Comparison of ENCODE assay signal across 1 cellular context in genomic region chr20:23928353-23928752, GRCh38.
TF ChIP-seq lines count a peak whose summit lies in the region.

No MANE protein-coding gene starts in this region.

TF ChIP-seq in H1, 55 proteins besides CTCF, POLR2A, EP300 and RAD21:
- TF ChIP-seq TAF1 (IDR thresholded peaks at IDR 0.05; ENCODE audit: low read depth, low read length): no peak
- TF ChIP-seq, protein P1, sequence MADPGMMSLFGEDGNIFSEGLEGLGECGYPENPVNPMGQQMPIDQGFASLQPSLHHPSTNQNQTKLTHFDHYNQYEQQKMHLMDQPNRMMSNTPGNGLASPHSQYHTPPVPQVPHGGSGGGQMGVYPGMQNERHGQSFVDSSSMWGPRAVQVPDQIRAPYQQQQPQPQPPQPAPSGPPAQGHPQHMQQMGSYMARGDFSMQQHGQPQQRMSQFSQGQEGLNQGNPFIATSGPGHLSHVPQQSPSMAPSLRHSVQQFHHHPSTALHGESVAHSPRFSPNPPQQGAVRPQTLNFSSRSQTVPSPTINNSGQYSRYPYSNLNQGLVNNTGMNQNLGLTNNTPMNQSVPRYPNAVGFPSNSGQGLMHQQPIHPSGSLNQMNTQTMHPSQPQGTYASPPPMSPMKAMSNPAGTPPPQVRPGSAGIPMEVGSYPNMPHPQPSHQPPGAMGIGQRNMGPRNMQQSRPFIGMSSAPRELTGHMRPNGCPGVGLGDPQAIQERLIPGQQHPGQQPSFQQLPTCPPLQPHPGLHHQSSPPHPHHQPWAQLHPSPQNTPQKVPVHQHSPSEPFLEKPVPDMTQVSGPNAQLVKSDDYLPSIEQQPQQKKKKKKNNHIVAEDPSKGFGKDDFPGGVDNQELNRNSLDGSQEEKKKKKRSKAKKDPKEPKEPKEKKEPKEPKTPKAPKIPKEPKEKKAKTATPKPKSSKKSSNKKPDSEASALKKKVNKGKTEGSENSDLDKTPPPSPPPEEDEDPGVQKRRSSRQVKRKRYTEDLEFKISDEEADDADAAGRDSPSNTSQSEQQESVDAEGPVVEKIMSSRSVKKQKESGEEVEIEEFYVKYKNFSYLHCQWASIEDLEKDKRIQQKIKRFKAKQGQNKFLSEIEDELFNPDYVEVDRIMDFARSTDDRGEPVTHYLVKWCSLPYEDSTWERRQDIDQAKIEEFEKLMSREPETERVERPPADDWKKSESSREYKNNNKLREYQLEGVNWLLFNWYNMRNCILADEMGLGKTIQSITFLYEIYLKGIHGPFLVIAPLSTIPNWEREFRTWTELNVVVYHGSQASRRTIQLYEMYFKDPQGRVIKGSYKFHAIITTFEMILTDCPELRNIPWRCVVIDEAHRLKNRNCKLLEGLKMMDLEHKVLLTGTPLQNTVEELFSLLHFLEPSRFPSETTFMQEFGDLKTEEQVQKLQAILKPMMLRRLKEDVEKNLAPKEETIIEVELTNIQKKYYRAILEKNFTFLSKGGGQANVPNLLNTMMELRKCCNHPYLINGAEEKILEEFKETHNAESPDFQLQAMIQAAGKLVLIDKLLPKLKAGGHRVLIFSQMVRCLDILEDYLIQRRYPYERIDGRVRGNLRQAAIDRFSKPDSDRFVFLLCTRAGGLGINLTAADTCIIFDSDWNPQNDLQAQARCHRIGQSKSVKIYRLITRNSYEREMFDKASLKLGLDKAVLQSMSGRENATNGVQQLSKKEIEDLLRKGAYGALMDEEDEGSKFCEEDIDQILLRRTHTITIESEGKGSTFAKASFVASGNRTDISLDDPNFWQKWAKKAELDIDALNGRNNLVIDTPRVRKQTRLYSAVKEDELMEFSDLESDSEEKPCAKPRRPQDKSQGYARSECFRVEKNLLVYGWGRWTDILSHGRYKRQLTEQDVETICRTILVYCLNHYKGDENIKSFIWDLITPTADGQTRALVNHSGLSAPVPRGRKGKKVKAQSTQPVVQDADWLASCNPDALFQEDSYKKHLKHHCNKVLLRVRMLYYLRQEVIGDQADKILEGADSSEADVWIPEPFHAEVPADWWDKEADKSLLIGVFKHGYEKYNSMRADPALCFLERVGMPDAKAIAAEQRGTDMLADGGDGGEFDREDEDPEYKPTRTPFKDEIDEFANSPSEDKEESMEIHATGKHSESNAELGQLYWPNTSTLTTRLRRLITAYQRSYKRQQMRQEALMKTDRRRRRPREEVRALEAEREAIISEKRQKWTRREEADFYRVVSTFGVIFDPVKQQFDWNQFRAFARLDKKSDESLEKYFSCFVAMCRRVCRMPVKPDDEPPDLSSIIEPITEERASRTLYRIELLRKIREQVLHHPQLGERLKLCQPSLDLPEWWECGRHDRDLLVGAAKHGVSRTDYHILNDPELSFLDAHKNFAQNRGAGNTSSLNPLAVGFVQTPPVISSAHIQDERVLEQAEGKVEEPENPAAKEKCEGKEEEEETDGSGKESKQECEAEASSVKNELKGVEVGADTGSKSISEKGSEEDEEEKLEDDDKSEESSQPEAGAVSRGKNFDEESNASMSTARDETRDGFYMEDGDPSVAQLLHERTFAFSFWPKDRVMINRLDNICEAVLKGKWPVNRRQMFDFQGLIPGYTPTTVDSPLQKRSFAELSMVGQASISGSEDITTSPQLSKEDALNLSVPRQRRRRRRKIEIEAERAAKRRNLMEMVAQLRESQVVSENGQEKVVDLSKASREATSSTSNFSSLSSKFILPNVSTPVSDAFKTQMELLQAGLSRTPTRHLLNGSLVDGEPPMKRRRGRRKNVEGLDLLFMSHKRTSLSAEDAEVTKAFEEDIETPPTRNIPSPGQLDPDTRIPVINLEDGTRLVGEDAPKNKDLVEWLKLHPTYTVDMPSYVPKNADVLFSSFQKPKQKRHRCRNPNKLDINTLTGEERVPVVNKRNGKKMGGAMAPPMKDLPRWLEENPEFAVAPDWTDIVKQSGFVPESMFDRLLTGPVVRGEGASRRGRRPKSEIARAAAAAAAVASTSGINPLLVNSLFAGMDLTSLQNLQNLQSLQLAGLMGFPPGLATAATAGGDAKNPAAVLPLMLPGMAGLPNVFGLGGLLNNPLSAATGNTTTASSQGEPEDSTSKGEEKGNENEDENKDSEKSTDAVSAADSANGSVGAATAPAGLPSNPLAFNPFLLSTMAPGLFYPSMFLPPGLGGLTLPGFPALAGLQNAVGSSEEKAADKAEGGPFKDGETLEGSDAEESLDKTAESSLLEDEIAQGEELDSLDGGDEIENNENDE (IDR thresholded peaks at IDR 0.05; ENCODE audit: insufficient replicate concordance, low read length): no peak
- no peak for TF ChIP-seq CHD2 (IDR thresholded peaks at IDR 0.05; ENCODE audit: low read length)
- TF ChIP-seq EGR1 (IDR thresholded peaks at IDR 0.05; ENCODE audit: borderline replicate concordance, low read depth, low read length): no peak
- no peak for TF ChIP-seq CREB1 (IDR thresholded peaks at IDR 0.05)
- no peak for TF ChIP-seq HDAC2 (IDR thresholded peaks at IDR 0.05; ENCODE audit: borderline replicate concordance in 1 of 2, low read depth in 2 of 2, low read length in 2 of 2)
- TF ChIP-seq NRF1 (IDR thresholded peaks at IDR 0.05; ENCODE audit: low read depth, low read length): no peak
TF ChIP-seq in H1: peak in this region for 0.
